In genomic region chr13:71577127-71577526, GRCh38 we compare ENCODE assay signal across 2 cellular contexts.
TF ChIP-seq lines count a peak whose summit lies in the region.

No MANE protein-coding gene starts in this region.

TF ChIP-seq in endothelial cell of umbilical vein, 7 proteins besides CTCF, POLR2A, EP300 and RAD21 (continued from another document):
- no peak for TF ChIP-seq POLR2AphosphoS5 (IDR thresholded peaks at IDR 0.05; ENCODE audit: insufficient read depth, low read depth, low read length)

TF ChIP-seq in SK-N-SH, 30 proteins besides CTCF, POLR2A, EP300 and RAD21 (continued from another document):
- TF ChIP-seq, protein P1, sequence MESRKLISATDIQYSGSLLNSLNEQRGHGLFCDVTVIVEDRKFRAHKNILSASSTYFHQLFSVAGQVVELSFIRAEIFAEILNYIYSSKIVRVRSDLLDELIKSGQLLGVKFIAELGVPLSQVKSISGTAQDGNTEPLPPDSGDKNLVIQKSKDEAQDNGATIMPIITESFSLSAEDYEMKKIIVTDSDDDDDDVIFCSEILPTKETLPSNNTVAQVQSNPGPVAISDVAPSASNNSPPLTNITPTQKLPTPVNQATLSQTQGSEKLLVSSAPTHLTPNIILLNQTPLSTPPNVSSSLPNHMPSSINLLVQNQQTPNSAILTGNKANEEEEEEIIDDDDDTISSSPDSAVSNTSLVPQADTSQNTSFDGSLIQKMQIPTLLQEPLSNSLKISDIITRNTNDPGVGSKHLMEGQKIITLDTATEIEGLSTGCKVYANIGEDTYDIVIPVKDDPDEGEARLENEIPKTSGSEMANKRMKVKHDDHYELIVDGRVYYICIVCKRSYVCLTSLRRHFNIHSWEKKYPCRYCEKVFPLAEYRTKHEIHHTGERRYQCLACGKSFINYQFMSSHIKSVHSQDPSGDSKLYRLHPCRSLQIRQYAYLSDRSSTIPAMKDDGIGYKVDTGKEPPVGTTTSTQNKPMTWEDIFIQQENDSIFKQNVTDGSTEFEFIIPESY (IDR thresholded peaks at IDR 0.05; ENCODE audit: borderline replicate concordance, low read depth), result no peak
- TF ChIP-seq ELF1 (IDR thresholded peaks at IDR 0.05), result no peak
- no peak for TF ChIP-seq MEF2A (IDR thresholded peaks at IDR 0.05; ENCODE audit: borderline replicate concordance, low read depth)
- TF ChIP-seq, protein P2, sequence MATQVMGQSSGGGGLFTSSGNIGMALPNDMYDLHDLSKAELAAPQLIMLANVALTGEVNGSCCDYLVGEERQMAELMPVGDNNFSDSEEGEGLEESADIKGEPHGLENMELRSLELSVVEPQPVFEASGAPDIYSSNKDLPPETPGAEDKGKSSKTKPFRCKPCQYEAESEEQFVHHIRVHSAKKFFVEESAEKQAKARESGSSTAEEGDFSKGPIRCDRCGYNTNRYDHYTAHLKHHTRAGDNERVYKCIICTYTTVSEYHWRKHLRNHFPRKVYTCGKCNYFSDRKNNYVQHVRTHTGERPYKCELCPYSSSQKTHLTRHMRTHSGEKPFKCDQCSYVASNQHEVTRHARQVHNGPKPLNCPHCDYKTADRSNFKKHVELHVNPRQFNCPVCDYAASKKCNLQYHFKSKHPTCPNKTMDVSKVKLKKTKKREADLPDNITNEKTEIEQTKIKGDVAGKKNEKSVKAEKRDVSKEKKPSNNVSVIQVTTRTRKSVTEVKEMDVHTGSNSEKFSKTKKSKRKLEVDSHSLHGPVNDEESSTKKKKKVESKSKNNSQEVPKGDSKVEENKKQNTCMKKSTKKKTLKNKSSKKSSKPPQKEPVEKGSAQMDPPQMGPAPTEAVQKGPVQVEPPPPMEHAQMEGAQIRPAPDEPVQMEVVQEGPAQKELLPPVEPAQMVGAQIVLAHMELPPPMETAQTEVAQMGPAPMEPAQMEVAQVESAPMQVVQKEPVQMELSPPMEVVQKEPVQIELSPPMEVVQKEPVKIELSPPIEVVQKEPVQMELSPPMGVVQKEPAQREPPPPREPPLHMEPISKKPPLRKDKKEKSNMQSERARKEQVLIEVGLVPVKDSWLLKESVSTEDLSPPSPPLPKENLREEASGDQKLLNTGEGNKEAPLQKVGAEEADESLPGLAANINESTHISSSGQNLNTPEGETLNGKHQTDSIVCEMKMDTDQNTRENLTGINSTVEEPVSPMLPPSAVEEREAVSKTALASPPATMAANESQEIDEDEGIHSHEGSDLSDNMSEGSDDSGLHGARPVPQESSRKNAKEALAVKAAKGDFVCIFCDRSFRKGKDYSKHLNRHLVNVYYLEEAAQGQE (IDR thresholded peaks at IDR 0.05; ENCODE audit: low read depth, low read length), result no peak
- TF ChIP-seq TEAD4 (IDR thresholded peaks at IDR 0.05; ENCODE audit: borderline replicate concordance, insufficient read depth), result no peak
- no peak for TF ChIP-seq GABPA (IDR thresholded peaks at IDR 0.05; ENCODE audit: low read depth)
- TF ChIP-seq, protein P3, sequence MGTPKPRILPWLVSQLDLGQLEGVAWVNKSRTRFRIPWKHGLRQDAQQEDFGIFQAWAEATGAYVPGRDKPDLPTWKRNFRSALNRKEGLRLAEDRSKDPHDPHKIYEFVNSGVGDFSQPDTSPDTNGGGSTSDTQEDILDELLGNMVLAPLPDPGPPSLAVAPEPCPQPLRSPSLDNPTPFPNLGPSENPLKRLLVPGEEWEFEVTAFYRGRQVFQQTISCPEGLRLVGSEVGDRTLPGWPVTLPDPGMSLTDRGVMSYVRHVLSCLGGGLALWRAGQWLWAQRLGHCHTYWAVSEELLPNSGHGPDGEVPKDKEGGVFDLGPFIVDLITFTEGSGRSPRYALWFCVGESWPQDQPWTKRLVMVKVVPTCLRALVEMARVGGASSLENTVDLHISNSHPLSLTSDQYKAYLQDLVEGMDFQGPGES (IDR thresholded peaks at IDR 0.05; ENCODE audit: low read depth, low read length), result no peak
- TF ChIP-seq SIN3A (IDR thresholded peaks at IDR 0.05; ENCODE audit: borderline replicate concordance, low read depth, low read length), result no peak
- no peak for TF ChIP-seq USF2 (IDR thresholded peaks at IDR 0.05; ENCODE audit: borderline replicate concordance, low read depth, low read length)
- TF ChIP-seq FOSL2 (IDR thresholded peaks at IDR 0.05; ENCODE audit: borderline replicate concordance, low read depth), result no peak
- TF ChIP-seq NFIC (IDR thresholded peaks at IDR 0.05; ENCODE audit: borderline replicate concordance), result no peak
